ENCODE assay signal across 7 cellular contexts in genomic region chr5:56269216-56269927, GRCh38. TPM values are rescaled to one million over a fixed set of nuclear protein-coding genes. Genes with fewer than 3 reads are reported as not detected.
DNase-seq lines count a peak whose midpoint lies in the region; ATAC-seq and TF ChIP-seq lines count a peak whose summit lies in the region.

No MANE protein-coding gene starts in this region.

- H3K27me3 Mint-ChIP-seq in HFFc6 (ENCODE audit: insufficient read depth) = peaks cover 4% of the 10 kb centered on the region; the same call in 1 of the 2 replicates

- H3K27ac ChIP-seq in OCI-LY7 (ENCODE audit: low read depth, low read length, poor library complexity, severe bottlenecking) = no peak overlapping the region

- intact Hi-C loops in OCI-LY7 (cut with micrococcal nuclease; ENCODE audit: unreplicated experiment) = loop anchor here (1.0 kb wide), 1 partner anchor 333 kb away; no protein-coding TSS in a partner anchor

- H3K36me3 ChIP-seq in OCI-LY7 (ENCODE audit: insufficient read depth, low read length) = no peaks in the 10 kb centered on the region

- no peaks in the 10 kb centered on the region for H3K9me2 ChIP-seq in OCI-LY7 (ENCODE audit: insufficient read depth, low read length)

- peak; percentile 81 for TF ChIP-seq CTCF in HFFc6 (IDR thresholded peaks at IDR 0.05)
- TF ChIP-seq CTCF in OCI-LY7 (conservative IDR thresholded peaks at IDR 0.05; ENCODE audit: low read length) = peak; percentile 50
- TF ChIP-seq CTCF in cardiac fibroblast (IDR thresholded peaks at IDR 0.05; ENCODE audit: low read depth, low read length) = peak; percentile 80

- no peak overlapping the region for H3K4me3 Mint-ChIP-seq in HFFc6

- no peaks in the 10 kb centered on the region for H3K9me3 ChIP-seq in OCI-LY7 (ENCODE audit: low read length)

- no peaks in the 10 kb centered on the region for H3K4me1 ChIP-seq in OCI-LY7 (ENCODE audit: insufficient read depth, low read length, poor library complexity, severe bottlenecking)

- no TSS peak for BruUV-seq in OCI-LY7 (replicated peaks; lab: Mats Ljungman, UMichigan)

- no peak overlapping the region for H3K4me3 ChIP-seq in OCI-LY7 (ENCODE audit: low read depth, low read length, poor library complexity, severe bottlenecking)
- H3K4me3 ChIP-seq in cardiac fibroblast (replicated peaks in 1 of 2; ENCODE audit: low read depth in 2 of 2, low read length in 2 of 2) = no peak overlapping the region

- H3K27ac Mint-ChIP-seq in HFFc6 = 0 out of 2 replicates have a peak overlapping the region, but pooled peaks have one; percentile 51

- peaks cover 31% of the 10 kb centered on the region for H3K4me1 Mint-ChIP-seq in HFFc6 (ENCODE audit: low read depth)

- no peak for ATAC-seq in HG03196 (IDR thresholded peaks at IDR 0.05; ENCODE audit: unreplicated experiment)

- no peak overlapping the region for H2AFZ ChIP-seq in OCI-LY7 (ENCODE audit: low read length)

- H3K79me2 ChIP-seq in OCI-LY7 (ENCODE audit: insufficient read depth, low read depth, low read length) = no peaks in the 10 kb centered on the region

- no peaks in the 10 kb centered on the region for H3K9me3 Mint-ChIP-seq in HFFc6

- H3K4me2 ChIP-seq in OCI-LY7 (ENCODE audit: low read length) = no peak overlapping the region

- POLR2A ChIA-PET in OCI-LY7 (lab: Charles Lee) = interaction anchor here (0.6 to 1.7 kb wide), 7 partner anchors 71 to 1005 kb away, joined by 3 to 8 read pairs (median 3); no protein-coding TSS in a partner anchor

- no peaks in the 10 kb centered on the region for H3K36me3 Mint-ChIP-seq in HFFc6 (ENCODE audit: low read depth)

- no peaks in the 10 kb centered on the region for H4K20me1 ChIP-seq in OCI-LY7 (ENCODE audit: insufficient read depth, low read length)

- DNase-seq in GM03348 (ENCODE audit: low spot score) (peak; percentile 69), HFFc6 (peak; percentile 45), OCI-LY7 (ENCODE audit: low spot score) (peak; percentile 42), cardiac fibroblast (ENCODE audit: low read depth in 2 of 2) (peak; percentile 82 to 86), lung microvascular endothelial cell (ENCODE audit: low read depth in 2 of 2) (peak; percentile 68 to 78), T-helper 9 cell (no peak)

- CTCF ChIA-PET in OCI-LY7 (lab: Charles Lee; ENCODE audit: unreplicated experiment) = no interaction called here

RNA-seq across cellular contexts. Expression of gene ANKRD55, which starts 36.2 kb away (rescaled TPM):
- not detected for total RNA-seq in HFFc6 (2021; fragmentation: NEBNext Ultra II Directional; extraction: Animal tissue kit (Norgen Biotek cat#: 25700))
- total RNA-seq in OCI-LY7 (2014; rRNA removed; shearing (Covaris generic)) = not detected in 2 replicates
- total RNA-seq in OCI-LY7 (2022) (not detected in 2 replicates), lung microvascular endothelial cell (1.2 and 3.9 TPM in 2 replicates)
